Comparison of ENCODE assay signal across 20 cellular contexts in genomic region chr6:49506569-49507111, GRCh38. TPM values are rescaled to one million over a fixed set of nuclear protein-coding genes. Genes with fewer than 3 reads are reported as not detected.
"Had no signal": no experiment of that assay in that cellular context is flagged by ENCODE, and none has a peak within 500 bp of the region (broad histone marks: within the 10 kb centered on the region; RNA-seq: fewer than 3 reads in every experiment).

No MANE protein-coding gene starts in this region.

- H3K36me3 Mint-ChIP-seq: immature natural killer cell had no signal

- H3K27ac ChIP-seq: epithelial cell of prostate, parathyroid adenoma, upper lobe of left lung had no signal

- H3K4me1 Mint-ChIP-seq: activated naive CD8-positive, alpha-beta T cell treated with anti-CD3 and anti-CD28 coated beads, Interleukin-2, amount 50 U/mL, for 24 hours; immature natural killer cell; naive thymus-derived CD8-positive, alpha-beta T cell had no signal

- H3K4me3 Mint-ChIP-seq: activated naive CD4-positive, alpha-beta T cell treated with anti-CD3 and anti-CD28 coated beads for 36 hours; activated naive CD8-positive, alpha-beta T cell treated with anti-CD3 and anti-CD28 coated beads, Interleukin-2, amount 50 U/mL, for 24 hours; effector memory CD8-positive, alpha-beta T cell; immature natural killer cell; naive thymus-derived CD8-positive, alpha-beta T cell had no signal

- H3K27me3 ChIP-seq: upper lobe of left lung had no signal

- ATAC-seq: activated naive CD8-positive, alpha-beta T cell treated with anti-CD3 and anti-CD28 coated beads, Interleukin-2, amount 50 U/mL, for 24 hours; effector memory CD8-positive, alpha-beta T cell; left cardiac atrium; naive thymus-derived CD8-positive, alpha-beta T cell had no signal

- H3K9ac ChIP-seq: parathyroid adenoma had no signal

- H3K36me3 ChIP-seq: upper lobe of left lung had no signal

- H3K9me3 Mint-ChIP-seq: activated naive CD4-positive, alpha-beta T cell treated with anti-CD3 and anti-CD28 coated beads for 36 hours; activated naive CD8-positive, alpha-beta T cell treated with anti-CD3 and anti-CD28 coated beads, Interleukin-2, amount 50 U/mL, for 24 hours; activated T-helper 2 cell treated with anti-CD3 and anti-CD28 coated beads, Interferon-gamma antibody, Interleukin-2, Interleukin-4, amounts not matched to agents 10 μg/mL and 5 μg/mL and 100 μg/mL, durations not matched to agents 14 hours and 24 hours and 36 hours had no signal

- DNase-seq: activated CD4-positive, CD25-positive, alpha-beta regulatory T cell treated with anti-CD3 and anti-CD28 coated beads, Interleukin-2, amount 50 U/mL, for 72 hours; activated naive CD4-positive, alpha-beta T cell treated with anti-CD3 and anti-CD28 coated beads for 36 hours; activated naive CD8-positive, alpha-beta T cell treated with anti-CD3 and anti-CD28 coated beads, Interleukin-2, amount 50 U/mL, for 24 hours; aorta; dermis blood vessel endothelial cell; effector memory CD8-positive, alpha-beta T cell; foreskin melanocyte; immature natural killer cell; left cardiac atrium; naive thymus-derived CD8-positive, alpha-beta T cell; retina; stimulated activated CD4-positive, alpha-beta T cell treated with anti-CD3 and anti-CD28 coated beads, Interleukin-2, amount 100 ng/mL, for 48 hours; stimulated activated naive CD4-positive, alpha-beta T cell treated with Interleukin-2 at 50 U/mL for 16 hours; upper lobe of left lung had no signal

- H3K9me3 ChIP-seq: upper lobe of left lung had no signal

- H3K27ac Mint-ChIP-seq: activated naive CD4-positive, alpha-beta T cell treated with anti-CD3 and anti-CD28 coated beads for 36 hours; activated naive CD8-positive, alpha-beta T cell treated with anti-CD3 and anti-CD28 coated beads, Interleukin-2, amount 50 U/mL, for 24 hours; activated T-helper 2 cell treated with anti-CD3 and anti-CD28 coated beads, Interferon-gamma antibody, Interleukin-2, Interleukin-4, amounts not matched to agents 10 μg/mL and 5 μg/mL and 100 μg/mL, durations not matched to agents 14 hours and 24 hours and 36 hours; effector memory CD8-positive, alpha-beta T cell; immature natural killer cell; naive thymus-derived CD8-positive, alpha-beta T cell had no signal

- H3K4me1 ChIP-seq: parathyroid adenoma, upper lobe of left lung had no signal

- H3K4me3 ChIP-seq: upper lobe of left lung had no signal

RNA-seq across cellular contexts. Expression of gene GLYATL3, which starts 6.9 kb away (rescaled TPM):
- total RNA-seq: activated naive CD4-positive, alpha-beta T cell treated with anti-CD3 and anti-CD28 coated beads for 36 hours; activated T-helper 2 cell treated with anti-CD3 and anti-CD28 coated beads, Interferon-gamma antibody, Interleukin-2, Interleukin-4, amounts not matched to agents 10 μg/mL and 5 μg/mL and 100 μg/mL, durations not matched to agents 14 hours and 24 hours and 36 hours; aorta; cerebellum; dermis blood vessel endothelial cell; fibroblast of lung; left cardiac atrium; mononuclear cell; naive thymus-derived CD8-positive, alpha-beta T cell; upper lobe of left lung had no signal
- polyA plus RNA-seq: aorta; fibroblast of lung; immature natural killer cell; naive thymus-derived CD8-positive, alpha-beta T cell had no signal

RNA-seq across cellular contexts. Expression of gene C6orf141, which starts 43.8 kb away (rescaled TPM):
- total RNA-seq: activated T-helper 2 cell treated with anti-CD3 and anti-CD28 coated beads, Interferon-gamma antibody, Interleukin-2, Interleukin-4, amounts not matched to agents 10 μg/mL and 5 μg/mL and 100 μg/mL, durations not matched to agents 14 hours and 24 hours and 36 hours; naive thymus-derived CD8-positive, alpha-beta T cell had no signal
- polyA plus RNA-seq: aorta; immature natural killer cell; naive thymus-derived CD8-positive, alpha-beta T cell had no signal
